2 cellular contexts compared by ENCODE assay signal in the genomic region with DNA sequence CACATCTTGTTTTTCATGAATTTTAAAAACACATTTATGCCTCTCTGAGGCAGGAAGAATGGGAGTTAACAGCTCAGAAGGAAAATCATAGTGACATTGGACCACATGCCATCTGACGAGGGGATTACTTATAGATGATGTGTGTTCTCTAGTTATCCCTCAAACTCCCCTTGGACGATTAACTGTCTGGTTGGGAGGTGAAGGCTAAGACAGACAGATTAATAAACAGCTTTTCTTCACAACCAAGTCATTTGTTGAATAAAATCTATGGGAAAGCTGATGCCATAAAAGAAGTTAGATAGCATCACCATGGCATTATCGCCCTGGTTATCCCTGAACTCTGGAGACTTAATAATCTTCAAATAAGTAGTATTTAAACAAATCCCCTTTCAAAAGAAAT.
TF ChIP-seq lines count a peak whose summit lies in the region.

No MANE protein-coding gene starts in this region.

TF ChIP-seq in SK-N-SH, 30 proteins besides CTCF, POLR2A, EP300 and RAD21 (continued from another document):
- TF ChIP-seq MXI1 (IDR thresholded peaks at IDR 0.05; ENCODE audit: low read depth, low read length) (no peak), SMC3 (IDR thresholded peaks at IDR 0.05; ENCODE audit: low read depth, low read length) (no peak), GATA2 (CRISPR knock-in tag; IDR thresholded peaks at IDR 0.05) (no peak), NRF1 (IDR thresholded peaks at IDR 0.05; ENCODE audit: low read depth, low read length) (no peak), TAF1 (IDR thresholded peaks at IDR 0.05; ENCODE audit: borderline replicate concordance, low read depth, low read length) (no peak), MAX (IDR thresholded peaks at IDR 0.05; ENCODE audit: low read depth) (no peak), GABPA (IDR thresholded peaks at IDR 0.05; ENCODE audit: low read depth) (no peak), SIN3A (IDR thresholded peaks at IDR 0.05; ENCODE audit: borderline replicate concordance, low read depth, low read length) (no peak), POLR2AphosphoS5 (IDR thresholded peaks at IDR 0.05; ENCODE audit: low read depth, low read length) (no peak), EZH2phosphoT487 (IDR thresholded peaks at IDR 0.05; ENCODE audit: borderline replicate concordance, low read depth) (no peak), MEF2A (IDR thresholded peaks at IDR 0.05; ENCODE audit: borderline replicate concordance, low read depth) (no peak), REST (IDR thresholded peaks at IDR 0.05; ENCODE audit: low read depth, low read length) (no peak), FOSL2 (IDR thresholded peaks at IDR 0.05; ENCODE audit: borderline replicate concordance, low read depth) (no peak), CHD2 (IDR thresholded peaks at IDR 0.05; ENCODE audit: low read length, partially characterized antibody) (no peak), USF1 (IDR thresholded peaks at IDR 0.05; ENCODE audit: borderline replicate concordance, low read depth) (no peak)

TF ChIP-seq in SK-N-SH treated with all-trans-retinoic acid at 6 μM for 48 hours, 23 proteins besides CTCF, POLR2A, EP300 and RAD21 (continued from another document):
- TF ChIP-seq ESRRG (CRISPR knock-in tag; IDR thresholded peaks at IDR 0.05) (no peak), ZC3H10 (CRISPR knock-in tag; IDR thresholded peaks at IDR 0.05) (no peak), TCF4 (CRISPR knock-in tag; IDR thresholded peaks at IDR 0.05; ENCODE audit: borderline replicate concordance) (no peak), ZFP30 (CRISPR knock-in tag; IDR thresholded peaks at IDR 0.05) (no peak), PATZ1 (CRISPR knock-in tag; IDR thresholded peaks at IDR 0.05; ENCODE audit: borderline replicate concordance) (no peak), ZNF565 (CRISPR knock-in tag; conservative IDR thresholded peaks at IDR 0.05; ENCODE audit: low read depth) (no peak), ZFP3 (CRISPR knock-in tag; IDR thresholded peaks at IDR 0.05) (no peak), OSR1 (CRISPR knock-in tag; IDR thresholded peaks at IDR 0.05) (no peak), RARB (CRISPR knock-in tag; IDR thresholded peaks at IDR 0.05) (no peak), PPARA (CRISPR knock-in tag; IDR thresholded peaks at IDR 0.05; ENCODE audit: borderline replicate concordance) (no peak), ZNF70 (CRISPR knock-in tag; IDR thresholded peaks at IDR 0.05) (no peak), ARNTL (CRISPR knock-in tag; IDR thresholded peaks at IDR 0.05; ENCODE audit: borderline replicate concordance, low read depth) (no peak)
TF ChIP-seq in SK-N-SH treated with all-trans-retinoic acid at 6 μM for 48 hours: peak in this region for 0.
